In genomic region chr4:98288671-98289070, GRCh38 we compare ENCODE assay signal across 8 cellular contexts. TPM values are rescaled to one million over a fixed set of nuclear protein-coding genes. Genes with fewer than 3 reads are reported as not detected.
DNase-seq lines count a peak whose midpoint lies in the region; ATAC-seq and TF ChIP-seq lines count a peak whose summit lies in the region.
"Not testable (repeated sequence)": the region's sequence is repeated elsewhere in the genome, so short reads cannot be mapped to it uniquely, and the experiment has no call there.

No MANE protein-coding gene starts in this region.

- H3K4me1 Mint-ChIP-seq in CD4-positive, alpha-beta T cell (ENCODE audit: low read depth): peaks cover 64% of the 10 kb centered on the region
- peaks cover 34% of the 10 kb centered on the region for H3K4me1 Mint-ChIP-seq in activated CD4-positive, alpha-beta memory T cell treated with anti-CD3 and anti-CD28 coated beads, Interleukin-2, amount 10 ng/mL, durations not matched to agents 7 days and 5 days
- peaks cover 50% of the 10 kb centered on the region for H3K4me1 Mint-ChIP-seq in activated naive CD8-positive, alpha-beta T cell (ENCODE audit: low read depth)
- peaks cover 48 to 51% of the 10 kb centered on the region in 2 donors for H3K4me1 Mint-ChIP-seq in natural killer cell

- peak; percentile 34 for ATAC-seq in CD4-positive, alpha-beta T cell (ENCODE audit: poor library complexity)
- ATAC-seq in GM18870 (IDR thresholded peaks at IDR 0.05; ENCODE audit: unreplicated experiment): peak; percentile 13
- ATAC-seq in HG03354 (IDR thresholded peaks at IDR 0.05; ENCODE audit: poor library complexity, severe bottlenecking, unreplicated experiment): peak; percentile 48
- ATAC-seq in natural killer cell: not testable (repeated sequence)

- not testable (repeated sequence) for H3K4me3 ChIP-seq in HEK293 (ENCODE audit: low read depth, low read length)
- H3K4me3 ChIP-seq in OCI-LY3 (ENCODE audit: low read length): peak overlapping the region; percentile 71

- H3K27ac Mint-ChIP-seq in CD4-positive, alpha-beta T cell: peak overlapping the region; percentile 81
- peak overlapping the region; percentile 32 for H3K27ac Mint-ChIP-seq in activated CD4-positive, alpha-beta memory T cell treated with anti-CD3 and anti-CD28 coated beads, Interleukin-2, amount 10 ng/mL, durations not matched to agents 7 days and 5 days
- peak overlapping the region; percentile 38 for H3K27ac Mint-ChIP-seq in activated naive CD8-positive, alpha-beta T cell
- H3K27ac Mint-ChIP-seq in natural killer cell: peak overlapping the region; percentile 17 to 82

- not testable (repeated sequence) for H3K36me3 Mint-ChIP-seq in CD4-positive, alpha-beta T cell (ENCODE audit: low read depth); activated CD4-positive, alpha-beta memory T cell treated with anti-CD3 and anti-CD28 coated beads, Interleukin-2, amount 10 ng/mL, durations not matched to agents 7 days and 5 days (ENCODE audit: low read depth); activated naive CD8-positive, alpha-beta T cell; natural killer cell

- not testable (repeated sequence) for H3K27me3 ChIP-seq in CD4-positive, alpha-beta T cell (ENCODE audit: control insufficient read depth, insufficient read depth, low read length); OCI-LY3 (ENCODE audit: low read depth, low read length)

- CTCF ChIA-PET in CD4-positive, alpha-beta T cell (lab: Charles Lee); HEK293 (lab: Yijun Ruan, JAX); activated CD4-positive, alpha-beta memory T cell treated with anti-CD3 and anti-CD28 coated beads, Interleukin-2, amount 10 ng/mL, durations not matched to agents 7 days and 5 days (lab: Charles Lee): not testable (repeated sequence)

- H3K4me3 Mint-ChIP-seq in CD4-positive, alpha-beta T cell: peak overlapping the region; percentile 74
- not testable (repeated sequence) for H3K4me3 Mint-ChIP-seq in activated CD4-positive, alpha-beta memory T cell treated with anti-CD3 and anti-CD28 coated beads, Interleukin-2, amount 10 ng/mL, durations not matched to agents 7 days and 5 days
- H3K4me3 Mint-ChIP-seq in activated naive CD8-positive, alpha-beta T cell: peak overlapping the region; percentile 28
- H3K4me3 Mint-ChIP-seq in natural killer cell: peak overlapping the region; percentile 38

- intact Hi-C loops in CD4-positive, alpha-beta T cell (cut with DNase I, micrococcal nuclease); natural killer cell (cut with micrococcal nuclease): not testable (repeated sequence)

- H3K79me2 ChIP-seq in OCI-LY3 (ENCODE audit: low read length): peaks cover 86% of the 10 kb centered on the region

- not testable (repeated sequence) for H3K27me3 Mint-ChIP-seq in CD4-positive, alpha-beta T cell; activated CD4-positive, alpha-beta memory T cell treated with anti-CD3 and anti-CD28 coated beads, Interleukin-2, amount 10 ng/mL, durations not matched to agents 7 days and 5 days; activated naive CD8-positive, alpha-beta T cell; natural killer cell (ENCODE audit: low read depth in 2 of 2)

- peak overlapping the region; percentile 90 for H3K4me2 ChIP-seq in OCI-LY3 (ENCODE audit: low read length)

- peak overlapping the region; percentile 65 for H3K9ac ChIP-seq in OCI-LY3 (ENCODE audit: low read length)

- H3K36me3 ChIP-seq in HEK293 (ENCODE audit: control insufficient read depth in 2 of 2, insufficient read depth in 1 of 2, low read length in 2 of 2); OCI-LY3 (replicated peaks; ENCODE audit: low read depth, low read length): not testable (repeated sequence)

- H2AFZ ChIP-seq in OCI-LY3 (ENCODE audit: low read depth, low read length): not testable (repeated sequence)

- not testable (repeated sequence) for H4K20me1 ChIP-seq in OCI-LY3 (ENCODE audit: insufficient read depth, low read length)

- H3K9me3 ChIP-seq in CD4-positive, alpha-beta T cell (ENCODE audit: control insufficient read depth, low read length); HEK293 (ENCODE audit: control insufficient read depth, insufficient read depth, low read depth, low read length); OCI-LY3 (ENCODE audit: insufficient read depth, low read length): not testable (repeated sequence)

- not testable (repeated sequence) for H3K9me3 Mint-ChIP-seq in CD4-positive, alpha-beta T cell; activated CD4-positive, alpha-beta memory T cell treated with anti-CD3 and anti-CD28 coated beads, Interleukin-2, amount 10 ng/mL, durations not matched to agents 7 days and 5 days; activated naive CD8-positive, alpha-beta T cell (ENCODE audit: low read depth); natural killer cell

- H3K27ac ChIP-seq in CD4-positive, alpha-beta T cell (ENCODE audit: low read depth, low read length); HEK293 (ENCODE audit: extremely low read depth, low read depth, low read length): not testable (repeated sequence)
- H3K27ac ChIP-seq in OCI-LY3 (ENCODE audit: low read length): peak overlapping the region; percentile 85

- POLR2A ChIA-PET in CD4-positive, alpha-beta T cell (lab: Charles Lee); HEK293 (lab: Yijun Ruan, JAX): not testable (repeated sequence)
- POLR2A ChIA-PET in activated CD4-positive, alpha-beta memory T cell treated with anti-CD3 and anti-CD28 coated beads, Interleukin-2, amount 10 ng/mL, durations not matched to agents 7 days and 5 days (lab: Charles Lee): interaction anchor here (1.6 to 2.0 kb wide), 2 partner anchors 28 to 159 kb away, joined by 4 to 11 read pairs; partner anchors contain the start of gene RAP1GDS1

- not testable (repeated sequence) for TF ChIP-seq CTCF in CD4-positive, alpha-beta T cell (IDR thresholded peaks at IDR 0.05); HEK293 (tag by site-specific recombination; IDR thresholded peaks at IDR 0.05); OCI-LY3 (IDR thresholded peaks at IDR 0.05; ENCODE audit: low read depth, low read length); natural killer cell (IDR thresholded peaks at IDR 0.05)

- not testable (repeated sequence) for H3K4me1 ChIP-seq in HEK293 (ENCODE audit: control insufficient read depth, insufficient read depth, low read length)
- H3K4me1 ChIP-seq in OCI-LY3 (ENCODE audit: low read length): peaks cover 64% of the 10 kb centered on the region

- not testable (repeated sequence) for DNase-seq in CD4-positive, alpha-beta T cell; activated CD4-positive, alpha-beta memory T cell treated with anti-CD3 and anti-CD28 coated beads, Interleukin-2, amount 10 ng/mL, durations not matched to agents 7 days and 5 days; natural killer cell

TF ChIP-seq in HEK293, 187 proteins besides CTCF, POLR2A, EP300 and RAD21:
- TF ChIP-seq SCRT2 (tag by site-specific recombination; IDR thresholded peaks at IDR 0.05): peak; percentile 48; the same call in 1 of the 2 replicates

RNA-seq across cellular contexts. Expression of gene RAP1GDS1, which starts 27.5 kb away (rescaled TPM):
- 10 to 100 TPM; 22.3 to 25.2 TPM for total RNA-seq in CD4-positive, alpha-beta T cell
- total RNA-seq in activated CD4-positive, alpha-beta memory T cell treated with anti-CD3 and anti-CD28 coated beads, Interleukin-2, amount 10 ng/mL, durations not matched to agents 7 days and 5 days: 10 to 100 TPM; 46.1 to 50.4 TPM
- total RNA-seq in natural killer cell: 10 to 100 TPM; 58.5 to 60.0 (median 59.7) TPM
